ENCODE assay signal across 10 cellular contexts in the genomic region with DNA sequence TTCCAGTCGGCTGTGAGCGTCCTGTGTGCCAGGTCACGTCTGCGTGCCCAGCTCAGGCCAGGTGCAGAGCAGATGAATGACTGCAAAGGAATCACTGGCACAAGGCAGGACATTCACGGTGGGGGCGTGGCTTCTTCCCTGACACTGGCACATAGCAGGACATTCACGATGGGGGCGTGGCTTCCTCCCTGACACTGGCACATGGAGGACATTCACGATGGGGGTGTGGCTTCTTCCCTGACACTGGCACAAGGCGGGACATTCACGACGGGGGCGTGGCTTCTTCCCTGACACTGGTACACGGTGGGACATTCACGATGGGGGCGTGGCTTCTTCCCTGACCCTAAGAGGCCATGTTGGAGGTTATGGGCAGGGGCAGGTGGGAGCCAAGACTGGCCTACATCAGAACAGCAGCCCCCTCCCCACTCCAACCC.
A peak's percentile ranks its signal among the peaks of the same experiment; 100 is the strongest.
DNase-seq lines count a peak whose midpoint lies in the region; ATAC-seq and TF ChIP-seq lines count a peak whose summit lies in the region.
"Had no signal": no experiment of that assay in that cellular context is flagged by ENCODE, and none has a peak within 500 bp of the region (broad histone marks: within the 10 kb centered on the region; RNA-seq: fewer than 3 reads in every experiment).

No MANE protein-coding gene starts in this region.

- H3K4me1 Mint-ChIP-seq in T-helper 17 cell: peaks cover 3% of the 10 kb centered on the region

- no peaks in the 10 kb centered on the region for H3K36me3 ChIP-seq in gastroesophageal sphincter
- H3K36me3 ChIP-seq: SJSA1 had no signal

- ATAC-seq in SK-N-SH treated with all-trans-retinoic acid at 6 μM for 48 hours (peak; percentile 40; the same call in 2 of the 3 replicates), gastroesophageal sphincter (no peak), T-helper 17 cell (no peak), HG02852 (IDR thresholded peaks at IDR 0.05; ENCODE audit: unreplicated experiment) (no peak)

- H3K27me3 Mint-ChIP-seq in T-helper 17 cell: peaks cover 24% of the 10 kb centered on the region

- H3K4me1 ChIP-seq in gastroesophageal sphincter: no peaks in the 10 kb centered on the region
- H3K4me1 ChIP-seq: SJSA1 had no signal

- TF ChIP-seq EP300 in gastroesophageal sphincter (IDR thresholded peaks at IDR 0.05): no peak

- DNase-seq in AG20443 (ENCODE audit: low spot score) (peak; percentile 23), HT-29 (ENCODE audit: low spot score) (peak; percentile 73), islet precursor cell (peak; percentile 83), SIG-M5 (lab: John Stamatoyannopoulos, UW) (no peak), T-helper 17 cell (no peak)

- H3K4me3 ChIP-seq in gastroesophageal sphincter: no peak overlapping the region
- H3K4me3 ChIP-seq: SJSA1 had no signal

- peaks cover 66% of the 10 kb centered on the region for H3K27me3 ChIP-seq in gastroesophageal sphincter

- no peaks in the 10 kb centered on the region for H3K36me3 Mint-ChIP-seq in T-helper 17 cell (ENCODE audit: low read depth)
- H3K36me3 Mint-ChIP-seq: CD8-positive, alpha-beta memory T cell had no signal

- no peak overlapping the region for H3K27ac Mint-ChIP-seq in T-helper 17 cell
- H3K27ac Mint-ChIP-seq: CD8-positive, alpha-beta memory T cell had no signal

- no peak for TF ChIP-seq POLR2A in gastroesophageal sphincter (IDR thresholded peaks at IDR 0.05)

- no peak for TF ChIP-seq CTCF in gastroesophageal sphincter (IDR thresholded peaks at IDR 0.05)

- no peak overlapping the region for H3K27ac ChIP-seq in gastroesophageal sphincter
- H3K27ac ChIP-seq: SJSA1 had no signal

- WGBS in gastroesophageal sphincter (ENCODE audit: low coverage in 1 of 2), 2 donors: no CpG with 5 or more reads among the region's 16 CpGs

- peaks cover 0 to 4% (median 0%) of the 10 kb centered on the region in 3 donors for H3K9me3 ChIP-seq in gastroesophageal sphincter
- no peaks in the 10 kb centered on the region for H3K9me3 ChIP-seq in T-helper 17 cell (ENCODE audit: control insufficient read depth, low read length, poor library complexity, severe bottlenecking)
- H3K9me3 ChIP-seq: SJSA1 had no signal

- no peak overlapping the region for H3K4me3 Mint-ChIP-seq in T-helper 17 cell
- H3K4me3 Mint-ChIP-seq: CD8-positive, alpha-beta memory T cell had no signal

TF ChIP-seq in SK-N-SH treated with all-trans-retinoic acid at 6 μM for 48 hours, 23 proteins besides CTCF, POLR2A, EP300 and RAD21:
- TF ChIP-seq ZFP3 (CRISPR knock-in tag; IDR thresholded peaks at IDR 0.05) (no peak), GLIS3 (CRISPR knock-in tag; IDR thresholded peaks at IDR 0.05) (no peak), BACH2 (CRISPR knock-in tag; IDR thresholded peaks at IDR 0.05; ENCODE audit: borderline replicate concordance) (no peak), ZFP30 (CRISPR knock-in tag; IDR thresholded peaks at IDR 0.05) (no peak), OSR1 (CRISPR knock-in tag; IDR thresholded peaks at IDR 0.05) (no peak), ZC3H10 (CRISPR knock-in tag; IDR thresholded peaks at IDR 0.05) (no peak), TOX (CRISPR knock-in tag; IDR thresholded peaks at IDR 0.05; ENCODE audit: borderline replicate concordance) (no peak), ISL1 (CRISPR knock-in tag; IDR thresholded peaks at IDR 0.05) (no peak), ZNF70 (CRISPR knock-in tag; IDR thresholded peaks at IDR 0.05) (no peak)
- TF ChIP-seq, protein P1, sequence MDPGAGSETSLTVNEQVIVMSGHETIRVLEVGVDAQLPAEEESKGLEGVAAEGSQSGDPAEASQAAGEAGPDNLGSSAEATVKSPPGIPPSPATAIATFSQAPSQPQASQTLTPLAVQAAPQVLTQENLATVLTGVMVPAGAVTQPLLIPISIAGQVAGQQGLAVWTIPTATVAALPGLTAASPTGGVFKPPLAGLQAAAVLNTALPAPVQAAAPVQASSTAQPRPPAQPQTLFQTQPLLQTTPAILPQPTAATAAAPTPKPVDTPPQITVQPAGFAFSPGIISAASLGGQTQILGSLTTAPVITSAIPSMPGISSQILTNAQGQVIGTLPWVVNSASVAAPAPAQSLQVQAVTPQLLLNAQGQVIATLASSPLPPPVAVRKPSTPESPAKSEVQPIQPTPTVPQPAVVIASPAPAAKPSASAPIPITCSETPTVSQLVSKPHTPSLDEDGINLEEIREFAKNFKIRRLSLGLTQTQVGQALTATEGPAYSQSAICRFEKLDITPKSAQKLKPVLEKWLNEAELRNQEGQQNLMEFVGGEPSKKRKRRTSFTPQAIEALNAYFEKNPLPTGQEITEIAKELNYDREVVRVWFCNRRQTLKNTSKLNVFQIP (CRISPR knock-in tag; IDR thresholded peaks at IDR 0.05; ENCODE audit: borderline replicate concordance, low read depth): no peak
- TF ChIP-seq, protein P2, sequence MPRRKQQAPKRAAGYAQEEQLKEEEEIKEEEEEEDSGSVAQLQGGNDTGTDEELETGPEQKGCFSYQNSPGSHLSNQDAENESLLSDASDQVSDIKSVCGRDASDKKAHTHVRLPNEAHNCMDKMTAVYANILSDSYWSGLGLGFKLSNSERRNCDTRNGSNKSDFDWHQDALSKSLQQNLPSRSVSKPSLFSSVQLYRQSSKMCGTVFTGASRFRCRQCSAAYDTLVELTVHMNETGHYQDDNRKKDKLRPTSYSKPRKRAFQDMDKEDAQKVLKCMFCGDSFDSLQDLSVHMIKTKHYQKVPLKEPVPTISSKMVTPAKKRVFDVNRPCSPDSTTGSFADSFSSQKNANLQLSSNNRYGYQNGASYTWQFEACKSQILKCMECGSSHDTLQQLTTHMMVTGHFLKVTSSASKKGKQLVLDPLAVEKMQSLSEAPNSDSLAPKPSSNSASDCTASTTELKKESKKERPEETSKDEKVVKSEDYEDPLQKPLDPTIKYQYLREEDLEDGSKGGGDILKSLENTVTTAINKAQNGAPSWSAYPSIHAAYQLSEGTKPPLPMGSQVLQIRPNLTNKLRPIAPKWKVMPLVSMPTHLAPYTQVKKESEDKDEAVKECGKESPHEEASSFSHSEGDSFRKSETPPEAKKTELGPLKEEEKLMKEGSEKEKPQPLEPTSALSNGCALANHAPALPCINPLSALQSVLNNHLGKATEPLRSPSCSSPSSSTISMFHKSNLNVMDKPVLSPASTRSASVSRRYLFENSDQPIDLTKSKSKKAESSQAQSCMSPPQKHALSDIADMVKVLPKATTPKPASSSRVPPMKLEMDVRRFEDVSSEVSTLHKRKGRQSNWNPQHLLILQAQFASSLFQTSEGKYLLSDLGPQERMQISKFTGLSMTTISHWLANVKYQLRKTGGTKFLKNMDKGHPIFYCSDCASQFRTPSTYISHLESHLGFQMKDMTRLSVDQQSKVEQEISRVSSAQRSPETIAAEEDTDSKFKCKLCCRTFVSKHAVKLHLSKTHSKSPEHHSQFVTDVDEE (CRISPR knock-in tag; IDR thresholded peaks at IDR 0.05): no peak
TF ChIP-seq in SK-N-SH treated with all-trans-retinoic acid at 6 μM for 48 hours: peak in this region for 0.

Comparison
In these comparisons a context has a peak if more than half of its experiments do, and no peak if none do; other contexts are left out.
1. DNase-seq: peak in AG20443 (single experiment), HT-29 (single experiment) and islet precursor cell (single experiment); none in SIG-M5 (single experiment) and T-helper 17 cell (0 of 3).